In the genomic region with DNA sequence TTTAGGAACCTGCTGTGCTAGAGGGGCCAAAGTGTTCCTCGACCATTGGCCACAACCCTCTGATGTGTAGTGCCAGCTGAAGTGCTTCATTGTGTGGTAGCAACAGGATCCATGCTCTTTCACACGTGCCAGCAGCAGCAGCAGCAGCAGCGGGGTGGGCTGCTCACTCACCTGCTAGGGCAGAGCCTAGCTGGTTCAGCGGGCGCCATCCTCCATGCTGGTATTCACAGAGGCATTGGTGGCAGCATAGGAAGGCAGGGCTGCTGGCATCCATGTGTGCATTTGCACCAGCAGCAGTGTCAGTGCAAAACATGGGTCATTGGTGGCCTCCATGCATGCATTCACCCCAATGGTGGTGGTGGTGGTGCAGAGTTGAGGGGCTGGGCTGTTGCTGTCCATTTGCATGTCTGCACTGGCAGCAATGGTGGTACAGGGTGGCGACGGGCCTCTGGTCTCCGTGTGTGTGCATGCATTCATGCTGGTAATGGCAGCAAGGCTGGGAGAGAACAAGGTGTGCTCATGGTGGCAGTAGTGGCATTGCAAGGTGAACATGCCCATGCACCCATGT, we compare ENCODE assay signal across 26 cellular contexts. TPM values are rescaled to one million over a fixed set of nuclear protein-coding genes. Genes with fewer than 3 reads are reported as not detected.
"Had no signal": no experiment of that assay in that cellular context is flagged by ENCODE, and none has a peak within 500 bp of the region (broad histone marks: within the 10 kb centered on the region; RNA-seq: fewer than 3 reads in every experiment).

No MANE protein-coding gene starts in this region.

- H3K4me3 ChIP-seq: ascending aorta, body of pancreas, Peyer's patch had no signal

- FAIRE-seq: bronchial epithelial cell had no signal

- ATAC-seq: activated CD8-positive, alpha-beta memory T cell treated with anti-CD3 and anti-CD28 coated beads, Interleukin-2, amount 10 ng/mL, durations not matched to agents 7 days and 5 days; body of pancreas; T-helper 17 cell; WTC11 had no signal

- H3K36me3 ChIP-seq: ascending aorta, Peyer's patch had no signal

- H3K27ac ChIP-seq: ascending aorta, body of pancreas, Peyer's patch, RWPE1 had no signal

- H3K27me3 ChIP-seq: ascending aorta, body of pancreas, Peyer's patch had no signal

- DNase-seq: activated CD4-positive, alpha-beta T cell treated with anti-CD3 and anti-CD28 coated beads for 48 hours; activated CD4-positive, alpha-beta T cell treated with anti-CD3 and anti-CD28 coated beads, Interleukin-2, amount 50 U/mL, for 48 hours; activated CD4-positive, CD25-positive, alpha-beta regulatory T cell treated with anti-CD3 and anti-CD28 coated beads, Interleukin-2, amount 50 U/mL, for 72 hours; activated CD8-positive, alpha-beta memory T cell treated with anti-CD3 and anti-CD28 coated beads, Interleukin-2, amount 10 ng/mL, durations not matched to agents 7 days and 5 days; activated effector memory CD4-positive, alpha-beta T cell treated with Interleukin-2 at 50 U/mL for 16 hours; activated naive CD4-positive, alpha-beta T cell; activated T-cell treated with anti-CD3 and anti-CD28 coated beads, Interleukin-2, amount 50 U/mL, for 24 hours; body of pancreas; KG1; NCI-H1092; NCI-H1417; NCI-H1694 treated with DMSO at 0.1 percent for 48 hours; NCI-H2029 treated with DMSO at 0.1 percent for 48 hours; NCI-H524; Peyer's patch; SHP77 treated with DMSO at 0.1 percent for 48 hours; T-helper 17 cell; T-helper 9 cell had no signal

- H3K9me3 ChIP-seq: ascending aorta, body of pancreas, Peyer's patch had no signal

- H3K4me1 ChIP-seq: ascending aorta, body of pancreas, Peyer's patch had no signal

RNA-seq across cellular contexts. Expression of gene TINAG, which starts 13.2 kb away (rescaled TPM):
- total RNA-seq: activated CD8-positive, alpha-beta memory T cell treated with anti-CD3 and anti-CD28 coated beads, Interleukin-2, amount 10 ng/mL, durations not matched to agents 7 days and 5 days; activated T-helper 1 cell treated with anti-CD3 and anti-CD28 coated beads, Interleukin-12 subunit alpha, Interleukin-12 subunit beta, Interleukin-2, Interleukin-4 antibody, amounts not matched to agents 30 ng/mL and 10 ng/mL and 1 ng/mL, durations not matched to agents 14 hours and 24 hours and 36 hours; ascending aorta; bronchial epithelial cell; M059J; SK-MEL-5; T-helper 17 cell; WTC11 had no signal
- polyA plus RNA-seq: IgD-negative memory B cell had no signal
